ENCODE assay signal across 17 cellular contexts in genomic region chr2:226953206-226953605, GRCh38.
"Had no signal": no experiment of that assay in that cellular context is flagged by ENCODE, and none has a peak within 500 bp of the region (broad histone marks: within the 10 kb centered on the region; RNA-seq: fewer than 3 reads in every experiment).

No MANE protein-coding gene starts in this region.

- H3K36me3 ChIP-seq: colonic mucosa, esophagus squamous epithelium, sigmoid colon, thyroid gland, uterus had no signal

- ATAC-seq: mucosa of descending colon, natural killer cell, WTC11 had no signal

- H3K4me3 ChIP-seq: colonic mucosa, esophagus squamous epithelium, lung, mucosa of descending colon, sigmoid colon, thyroid gland, uterus had no signal

- H3K27me3 ChIP-seq: colonic mucosa, esophagus squamous epithelium, sigmoid colon, thyroid gland, uterus had no signal

- H3K4me1 ChIP-seq: colonic mucosa, esophagus squamous epithelium, sigmoid colon, thyroid gland, uterus had no signal

- H3K9me3 ChIP-seq: colonic mucosa, esophagus squamous epithelium, mucosa of descending colon, sigmoid colon, thyroid gland, uterus had no signal

- DNase-seq: activated CD4-positive, alpha-beta T cell treated with anti-CD3 and anti-CD28 coated beads for 48 hours; activated CD8-positive, alpha-beta memory T cell treated with anti-CD3 and anti-CD28 coated beads, Interleukin-2, amount 50 U/mL, for 48 hours; activated naive CD4-positive, alpha-beta T cell; colonic mucosa; esophagus squamous epithelium; glutamatergic neuron; immature natural killer cell; mucosa of descending colon; natural killer cell; sigmoid colon; stimulated activated CD4-positive, alpha-beta T cell treated with anti-CD3 and anti-CD28 coated beads, Interleukin-12 subunit alpha, Interleukin-12 subunit beta, amount 100 ng/mL, for 4 hours; stimulated activated CD4-positive, alpha-beta T cell treated with anti-CD3 and anti-CD28 coated beads, Interleukin-2, amount 100 ng/mL, for 48 hours; stimulated activated naive CD4-positive, alpha-beta T cell treated with Interleukin-2 at 50 U/mL for 16 hours; thyroid gland; uterus had no signal

- H3K27ac ChIP-seq: colonic mucosa, esophagus squamous epithelium, sigmoid colon, thyroid gland, uterus had no signal
